ENCODE assay signal across 8 cellular contexts in the genomic region with DNA sequence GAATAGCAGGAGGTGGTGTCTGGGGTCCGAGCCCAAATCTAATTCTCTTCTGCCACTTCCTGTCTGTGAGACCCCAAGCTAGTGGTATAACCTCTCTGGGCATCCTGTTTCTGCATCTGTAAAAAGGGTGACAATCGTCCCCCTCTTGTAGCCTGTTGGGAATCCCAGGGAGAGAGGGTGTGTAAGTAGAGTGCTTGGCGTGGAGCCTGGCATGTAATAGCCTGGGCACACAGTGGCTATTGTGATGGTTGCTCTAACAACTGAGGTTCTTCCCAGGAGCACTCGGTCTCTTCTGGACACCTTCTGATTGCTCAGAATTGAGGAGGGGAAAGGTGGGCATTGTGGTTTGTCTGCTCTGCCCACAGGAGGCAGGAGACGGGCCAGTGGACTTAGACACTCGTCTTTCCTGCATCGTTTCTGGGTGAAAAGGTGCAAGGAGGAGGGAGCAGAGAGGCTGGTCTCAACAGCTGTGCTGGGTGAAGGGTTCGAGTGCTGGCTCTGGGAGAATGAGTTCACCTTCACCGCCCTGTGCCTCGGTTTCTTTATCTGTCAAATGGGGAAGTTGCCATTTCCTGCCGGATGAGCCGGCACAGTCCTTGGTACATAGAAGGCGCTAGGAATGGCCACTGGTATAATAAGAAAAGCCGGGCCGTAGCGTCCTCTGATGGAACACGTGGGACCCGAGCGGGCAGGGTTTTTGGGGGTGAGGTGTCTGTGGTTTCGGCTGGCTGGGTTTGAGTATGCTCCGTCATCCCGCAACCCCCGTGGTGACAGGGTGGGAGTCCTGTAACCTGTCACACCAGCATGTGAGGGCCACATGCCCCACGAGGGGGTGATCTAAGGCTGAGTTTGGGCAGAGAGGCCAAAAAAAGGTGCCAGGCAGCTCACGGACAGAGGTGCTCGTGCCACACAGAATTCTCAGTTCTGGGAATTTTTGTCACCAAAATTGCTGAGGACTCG. TPM values are rescaled to one million over a fixed set of nuclear protein-coding genes. Genes with fewer than 3 reads are reported as not detected.
A peak's percentile ranks its signal among the peaks of the same experiment; 100 is the strongest.
DNase-seq lines count a peak whose midpoint lies in the region; ATAC-seq and TF ChIP-seq lines count a peak whose summit lies in the region.

No MANE protein-coding gene starts in this region.

- ATAC-seq in GM21528 (IDR thresholded peaks at IDR 0.05; ENCODE audit: low FRiP score, unreplicated experiment): peak; percentile 50
- peak; percentile 81 for ATAC-seq in activated CD8-positive, alpha-beta memory T cell treated with anti-CD3 and anti-CD28 coated beads, Interleukin-2, amount 10 ng/mL, durations not matched to agents 7 days and 5 days
- ATAC-seq in naive thymus-derived CD4-positive, alpha-beta T cell: peak; percentile 51

- 79 to 83% methylated on average over 11 to 21 of the region's 27 CpGs for WGBS in esophagus squamous epithelium, 2 donors

- peaks cover 61% of the 10 kb centered on the region for H3K27me3 Mint-ChIP-seq in activated CD8-positive, alpha-beta memory T cell treated with anti-CD3 and anti-CD28 coated beads, Interleukin-2, amount 10 ng/mL, durations not matched to agents 7 days and 5 days
- H3K27me3 Mint-ChIP-seq in naive thymus-derived CD4-positive, alpha-beta T cell: no peaks in the 10 kb centered on the region

- H3F3A ChIP-seq in DOHH2 (ENCODE audit: control insufficient read depth, insufficient read depth): peaks cover 30% of the 10 kb centered on the region

- no peaks in the 10 kb centered on the region for H3K9me2 ChIP-seq in DOHH2 (replicated peaks; ENCODE audit: control insufficient read depth, low read length)

- peak overlapping the region; percentile 41 for H3K27ac Mint-ChIP-seq in activated CD8-positive, alpha-beta memory T cell treated with anti-CD3 and anti-CD28 coated beads, Interleukin-2, amount 10 ng/mL, durations not matched to agents 7 days and 5 days
- peak overlapping the region in 3 of 9 donors; percentile 23 to 49 (median 46) for H3K27ac Mint-ChIP-seq in naive thymus-derived CD4-positive, alpha-beta T cell

- H3K79me2 ChIP-seq in DOHH2 (ENCODE audit: control insufficient read depth, low read length): peaks cover 100% of the 10 kb centered on the region

- H3K4me1 ChIP-seq in DOHH2 (ENCODE audit: control insufficient read depth, low read length) (peaks cover 89% of the 10 kb centered on the region), esophagus squamous epithelium (peaks cover 10 to 47% (median 23%) of the 10 kb centered on the region in 3 donors), tibial artery (peaks cover 0 to 67% (median 26%) of the 10 kb centered on the region in 4 donors)
- peaks cover 4 to 10% of the 10 kb centered on the region in 2 donors for H3K4me1 ChIP-seq in naive thymus-derived CD4-positive, alpha-beta T cell (ENCODE audit: control insufficient read depth in 2 of 2, insufficient read depth in 2 of 2, low read length in 2 of 2)

- H3K36me3 Mint-ChIP-seq in activated CD8-positive, alpha-beta memory T cell treated with anti-CD3 and anti-CD28 coated beads, Interleukin-2, amount 10 ng/mL, durations not matched to agents 7 days and 5 days: no peaks in the 10 kb centered on the region
- H3K36me3 Mint-ChIP-seq in naive thymus-derived CD4-positive, alpha-beta T cell: no peaks in the 10 kb centered on the region

- POLR2A ChIA-PET in naive thymus-derived CD4-positive, alpha-beta T cell (lab: Charles Lee): no interaction called here

- peaks cover 18% of the 10 kb centered on the region for H3K4me1 Mint-ChIP-seq in activated CD8-positive, alpha-beta memory T cell treated with anti-CD3 and anti-CD28 coated beads, Interleukin-2, amount 10 ng/mL, durations not matched to agents 7 days and 5 days
- H3K4me1 Mint-ChIP-seq in naive thymus-derived CD4-positive, alpha-beta T cell: peaks cover 3 to 16% (median 6%) of the 10 kb centered on the region in 7 donors

- no peak overlapping the region for H3K4me3 Mint-ChIP-seq in activated CD8-positive, alpha-beta memory T cell treated with anti-CD3 and anti-CD28 coated beads, Interleukin-2, amount 10 ng/mL, durations not matched to agents 7 days and 5 days
- H3K4me3 Mint-ChIP-seq in naive thymus-derived CD4-positive, alpha-beta T cell: no peak overlapping the region

- H4K20me1 ChIP-seq in DOHH2 (ENCODE audit: control insufficient read depth, insufficient read depth, low read depth, low read length): peaks cover 15% of the 10 kb centered on the region

- no peaks in the 10 kb centered on the region for H3K9me3 Mint-ChIP-seq in activated CD8-positive, alpha-beta memory T cell treated with anti-CD3 and anti-CD28 coated beads, Interleukin-2, amount 10 ng/mL, durations not matched to agents 7 days and 5 days (ENCODE audit: low read depth)
- H3K9me3 Mint-ChIP-seq in naive thymus-derived CD4-positive, alpha-beta T cell: no peaks in the 10 kb centered on the region

- DNase-seq in activated CD8-positive, alpha-beta memory T cell treated with anti-CD3 and anti-CD28 coated beads, Interleukin-2, amount 10 ng/mL, durations not matched to agents 7 days and 5 days: peak; percentile 88
- DNase-seq in naive thymus-derived CD4-positive, alpha-beta T cell: no peak
- DNase-seq in NCI-H1436 (lab: John Stamatoyannopoulos, UW) (no peak), NCI-H526 treated with DMSO at 0.1 percent for 48 hours (lab: John Stamatoyannopoulos, UW) (no peak), esophagus squamous epithelium (lab: John Stamatoyannopoulos, UW) (no peak), tibial artery (no peak)

- no peaks in the 10 kb centered on the region for H3K9me3 ChIP-seq in DOHH2 (ENCODE audit: control insufficient read depth, insufficient read depth, low read length)
- no peaks in the 10 kb centered on the region for H3K9me3 ChIP-seq in naive thymus-derived CD4-positive, alpha-beta T cell (ENCODE audit: control insufficient read depth in 2 of 3, low read length in 3 of 3)
- H3K9me3 ChIP-seq in esophagus squamous epithelium: no peaks in the 10 kb centered on the region
- no peaks in the 10 kb centered on the region for H3K9me3 ChIP-seq in tibial artery

- intact Hi-C loops in naive thymus-derived CD4-positive, alpha-beta T cell (cut with micrococcal nuclease): no loop called here
- intact Hi-C loops in esophagus squamous epithelium (cut with DNase I) (loop anchor here (10.0 kb wide), 1 partner anchor 114 kb away; a partner anchor contains a TSS), tibial artery (cut with DNase I; ENCODE audit: low total_unique reads) (no loop called here)

- peak overlapping the region; percentile 74 for H3K4me3 ChIP-seq in DOHH2 (ENCODE audit: low read length)
- H3K4me3 ChIP-seq in naive thymus-derived CD4-positive, alpha-beta T cell (ENCODE audit: low read length): no peak overlapping the region
- no peak overlapping the region for H3K4me3 ChIP-seq in esophagus squamous epithelium
- no peak overlapping the region for H3K4me3 ChIP-seq in tibial artery

- CTCF ChIA-PET in activated CD8-positive, alpha-beta memory T cell treated with anti-CD3 and anti-CD28 coated beads, Interleukin-2, amount 10 ng/mL, durations not matched to agents 7 days and 5 days (lab: Charles Lee): interaction anchor here (0.7 to 3.5 kb wide), 8 partner anchors 26 to 235 kb away, joined by 3 to 12 read pairs (median 4); a partner anchor contains a TSS
- CTCF ChIA-PET in naive thymus-derived CD4-positive, alpha-beta T cell (lab: Charles Lee): interaction anchor here (0.6 to 1.1 kb wide), 2 partner anchors 22 to 109 kb away, joined by 3 read pairs; no protein-coding TSS in a partner anchor

- H3K27ac ChIP-seq in DOHH2 (ENCODE audit: low read depth, low read length): peak overlapping the region; percentile 99
- H3K27ac ChIP-seq in naive thymus-derived CD4-positive, alpha-beta T cell (ENCODE audit: low read depth, low read length): no peak overlapping the region
- H3K27ac ChIP-seq in esophagus squamous epithelium: no peak overlapping the region
- H3K27ac ChIP-seq in tibial artery: no peak overlapping the region

- no peaks in the 10 kb centered on the region for H3K27me3 ChIP-seq in DOHH2 (ENCODE audit: control insufficient read depth, low read length)
- H3K27me3 ChIP-seq in naive thymus-derived CD4-positive, alpha-beta T cell (ENCODE audit: control insufficient read depth in 2 of 2, insufficient read depth in 2 of 2, low read length in 2 of 2): no peaks in the 10 kb centered on the region
- peaks cover 0 to 4% (median 0%) of the 10 kb centered on the region in 4 donors for H3K27me3 ChIP-seq in esophagus squamous epithelium
- no peaks in the 10 kb centered on the region for H3K27me3 ChIP-seq in tibial artery

- TF ChIP-seq CTCF in DOHH2 (IDR thresholded peaks at IDR 0.05; ENCODE audit: low read depth, low read length, poor library complexity, severe bottlenecking): peak; percentile 37
- TF ChIP-seq CTCF in esophagus squamous epithelium (IDR thresholded peaks at IDR 0.05): no peak
- TF ChIP-seq CTCF in tibial artery (IDR thresholded peaks at IDR 0.05): no peak

- H3K36me3 ChIP-seq in DOHH2 (ENCODE audit: control insufficient read depth, low read length) (peaks cover 82% of the 10 kb centered on the region), esophagus squamous epithelium (no peaks in the 10 kb centered on the region), tibial artery (no peaks in the 10 kb centered on the region)
- no peaks in the 10 kb centered on the region for H3K36me3 ChIP-seq in naive thymus-derived CD4-positive, alpha-beta T cell (ENCODE audit: control insufficient read depth in 2 of 3, insufficient read depth in 3 of 3, low read length in 3 of 3)

- no peak for TF ChIP-seq POLR2A in esophagus squamous epithelium (IDR thresholded peaks at IDR 0.05)

- H3K4me2 ChIP-seq in DOHH2 (ENCODE audit: low read length): peak overlapping the region; percentile 72

RNA-seq across cellular contexts. Expression of a gene that starts 7.2 kb away (rescaled TPM):
- total RNA-seq in activated CD8-positive, alpha-beta memory T cell treated with anti-CD3 and anti-CD28 coated beads, Interleukin-2, amount 10 ng/mL, durations not matched to agents 7 days and 5 days: 1 to 10 TPM; 2.8 to 2.9 TPM
- total RNA-seq in naive thymus-derived CD4-positive, alpha-beta T cell: 1 to 10 TPM; 4.1 to 6.6 (median 5.4) TPM
- polyA plus RNA-seq in naive thymus-derived CD4-positive, alpha-beta T cell: 10 to 100 TPM in 1 of 2 donors, 1 to 10 TPM in 1; 4.0 to 11.9 TPM
- 1 to 10 TPM; 2.5 to 8.6 (median 5.1) TPM for total RNA-seq in esophagus squamous epithelium

RNA-seq across cellular contexts. Expression of a gene that starts 49.7 kb away (rescaled TPM):
- 10 to 100 TPM; 36.1 to 36.4 TPM for total RNA-seq in activated CD8-positive, alpha-beta memory T cell treated with anti-CD3 and anti-CD28 coated beads, Interleukin-2, amount 10 ng/mL, durations not matched to agents 7 days and 5 days
- total RNA-seq in naive thymus-derived CD4-positive, alpha-beta T cell: 100 to 1,000 TPM in 4 of 5 experiments, 10 to 100 TPM in 1; 57.0 to 123 (median 115) TPM
- polyA plus RNA-seq in naive thymus-derived CD4-positive, alpha-beta T cell: 10 to 100 TPM; 17.4 to 29.8 TPM
- 10 to 100 TPM in 3 of 4 donors, 1 to 10 TPM in 1; 9.6 to 20.0 (median 11.4) TPM for total RNA-seq in esophagus squamous epithelium
